8 cellular contexts compared by ENCODE assay signal in genomic region chr1:214328770-214329455, GRCh38. TPM values are rescaled to one million over a fixed set of nuclear protein-coding genes. Genes with fewer than 3 reads are reported as not detected.
DNase-seq lines count a peak whose midpoint lies in the region; ATAC-seq and TF ChIP-seq lines count a peak whose summit lies in the region.

No MANE protein-coding gene starts in this region.

- peaks cover 19% of the 10 kb centered on the region for H3K4me1 Mint-ChIP-seq in nephron progenitor cell

- no peak overlapping the region for H3K4me2 ChIP-seq in OCI-LY3 (ENCODE audit: low read length)

- H3K27ac Mint-ChIP-seq in nephron progenitor cell, result no peak overlapping the region

- no peaks in the 10 kb centered on the region for H3K9me3 Mint-ChIP-seq in nephron progenitor cell

- H3K36me3 ChIP-seq in OCI-LY3 (replicated peaks; ENCODE audit: low read depth, low read length), result peaks cover 21% of the 10 kb centered on the region
- H3K36me3 ChIP-seq in esophagus squamous epithelium, result peaks cover 0 to 36% (median 0%) of the 10 kb centered on the region in 3 donors

- H3K36me3 Mint-ChIP-seq in nephron progenitor cell (ENCODE audit: low read depth), result peaks cover 24% of the 10 kb centered on the region

- H3K27me3 ChIP-seq in OCI-LY3 (ENCODE audit: low read depth, low read length) (no peaks in the 10 kb centered on the region), esophagus squamous epithelium (no peaks in the 10 kb centered on the region)

- peaks cover 26% of the 10 kb centered on the region for H3K4me1 ChIP-seq in OCI-LY3 (ENCODE audit: low read length)
- peaks cover 12 to 45% (median 25%) of the 10 kb centered on the region in 3 donors for H3K4me1 ChIP-seq in esophagus squamous epithelium

- intact Hi-C loops in esophagus squamous epithelium (cut with DNase I), result loop anchor here (5.0 kb wide), 1 partner anchor 67 kb away; no protein-coding TSS in a partner anchor

- peak; percentile 97 for TF ChIP-seq CTCF in OCI-LY3 (IDR thresholded peaks at IDR 0.05; ENCODE audit: low read depth, low read length)
- peak; percentile 67 to 93 (median 88) for TF ChIP-seq CTCF in esophagus squamous epithelium (IDR thresholded peaks at IDR 0.05)
- TF ChIP-seq CTCF in nephron progenitor cell (IDR thresholded peaks at IDR 0.05), result peak; percentile 84

- WGBS in esophagus squamous epithelium, 2 donors, result 37 to 71% methylated on average over 6 to 8 of the region's 11 CpGs

- peaks cover 4% of the 10 kb centered on the region; the same call in 1 of the 2 replicates for H4K20me1 ChIP-seq in OCI-LY3 (ENCODE audit: insufficient read depth, low read length)

- H3K4me3 Mint-ChIP-seq in nephron progenitor cell, result no peak overlapping the region

- peak; percentile 89 for ATAC-seq in GM21529 (IDR thresholded peaks at IDR 0.05; ENCODE audit: unreplicated experiment)

- TF ChIP-seq POLR2A in esophagus squamous epithelium (IDR thresholded peaks at IDR 0.05), result no peak

- DNase-seq in DMS79 (lab: John Stamatoyannopoulos, UW) (peak; percentile 33), HuH-7 (ENCODE audit: low spot score) (peak; percentile 75), activated T-cell treated with anti-CD3 and anti-CD28 coated beads for 4 hours (peak; percentile 71), esophagus squamous epithelium (lab: John Stamatoyannopoulos, UW) (no peak), nephron progenitor cell (peak; percentile 80)
- peak; percentile 60 for DNase-seq in stimulated activated naive CD4-positive, alpha-beta T cell treated with Interleukin-2 at 50 U/mL for 16 hours (lab: John Stamatoyannopoulos, UW)

- no peaks in the 10 kb centered on the region for H3K79me2 ChIP-seq in OCI-LY3 (ENCODE audit: low read length)

- peaks cover 3% of the 10 kb centered on the region for H3K27me3 Mint-ChIP-seq in nephron progenitor cell (ENCODE audit: low read depth, poor library complexity)

- no peak overlapping the region for H2AFZ ChIP-seq in OCI-LY3 (ENCODE audit: low read depth, low read length)

- no peaks in the 10 kb centered on the region for H3K9me3 ChIP-seq in OCI-LY3 (ENCODE audit: insufficient read depth, low read length)
- H3K9me3 ChIP-seq in esophagus squamous epithelium, result no peaks in the 10 kb centered on the region

- no peak overlapping the region for H3K4me3 ChIP-seq in OCI-LY3 (ENCODE audit: low read length)
- H3K4me3 ChIP-seq in esophagus squamous epithelium, result no peak overlapping the region

- no peak overlapping the region for H3K27ac ChIP-seq in OCI-LY3 (ENCODE audit: low read length)
- H3K27ac ChIP-seq in esophagus squamous epithelium, result peak overlapping the region in 2 of 4 donors; percentile 19 to 68

- H3K9ac ChIP-seq in OCI-LY3 (ENCODE audit: low read length), result no peak overlapping the region

RNA-seq across cellular contexts. Expression of gene SMYD2, which starts 48.0 kb away (rescaled TPM):
- total RNA-seq in esophagus squamous epithelium, result 10 to 100 TPM; 19.0 to 35.5 (median 30.4) TPM
